Comparison of ENCODE assay signal across 14 cellular contexts in genomic region chr22:23781065-23781464, GRCh38. TPM values are rescaled to one million over a fixed set of nuclear protein-coding genes. Genes with fewer than 3 reads are reported as not detected.
DNase-seq lines count a peak whose midpoint lies in the region; TF ChIP-seq lines count a peak whose summit lies in the region.
"Had no signal": no experiment of that assay in that cellular context is flagged by ENCODE, and none has a peak within 500 bp of the region (broad histone marks: within the 10 kb centered on the region; RNA-seq: fewer than 3 reads in every experiment).

No MANE protein-coding gene starts in this region.

- POLR2A ChIA-PET in PC-9 (lab: Charles Lee; ENCODE audit: unreplicated experiment) = no interaction called here

- intact Hi-C loops in PC-9 (cut with micrococcal nuclease; ENCODE audit: unreplicated experiment) (no loop called here), posterior vena cava (cut with DNase I) (loop anchor here in 1 of 2 donors (5.0 kb wide), 1 partner anchor 66 kb away; no protein-coding TSS in a partner anchor)

- H4K20me1 ChIP-seq in PC-9 (ENCODE audit: insufficient read depth) = no peaks in the 10 kb centered on the region

- no peaks in the 10 kb centered on the region for H3K9me2 ChIP-seq in PC-9 (ENCODE audit: insufficient read depth)

- H3F3A ChIP-seq in PC-9 (ENCODE audit: insufficient read depth, low read depth) = peaks cover 12% of the 10 kb centered on the region; the same call in 1 of the 2 replicates

- H3K9me3 ChIP-seq in PC-9 (ENCODE audit: insufficient read depth, low read depth) = no peaks in the 10 kb centered on the region
- H3K9me3 ChIP-seq: stomach had no signal

- TF ChIP-seq CTCF in PC-9 (conservative IDR thresholded peaks at IDR 0.05) = no peak

- no peaks in the 10 kb centered on the region for H3K79me2 ChIP-seq in PC-9 (ENCODE audit: low read depth)

- H3K4me2 ChIP-seq in PC-9 = peak overlapping the region; percentile 58

- H3K27me3 ChIP-seq in PC-9 (ENCODE audit: insufficient read depth, low read depth) = no peaks in the 10 kb centered on the region
- H3K27me3 ChIP-seq: stomach had no signal

- no TSS peak for BruUV-seq in PC-9 (replicated peaks; lab: Mats Ljungman, UMichigan)

- peak overlapping the region; percentile 58; the same call in 1 of the 2 replicates for H2AFZ ChIP-seq in PC-9

- H3K27ac ChIP-seq in PC-9 = no peak overlapping the region
- H3K27ac ChIP-seq: stomach had no signal

- CTCF ChIA-PET in PC-9 (lab: Charles Lee) = interaction anchor here (1.1 kb wide), 1 partner anchor 10 kb away, joined by 6 read pairs; no protein-coding TSS in a partner anchor

- H3K36me3 ChIP-seq in PC-9 (ENCODE audit: low read depth) = no peaks in the 10 kb centered on the region
- H3K36me3 ChIP-seq: stomach had no signal

- no peak overlapping the region for H3K4me3 ChIP-seq in PC-9
- H3K4me3 ChIP-seq: lung, stomach had no signal

- H3K4me1 ChIP-seq in PC-9 (replicated peaks; ENCODE audit: insufficient read depth) = peaks cover 16% of the 10 kb centered on the region

- DNase-seq in PC-9 = no peak
- peak; percentile 61 for DNase-seq in epidermal melanocyte (ENCODE audit: insufficient read length, low spot score)
- DNase-seq in posterior vena cava (ENCODE audit: low spot score) = peak; percentile 76
- DNase-seq in HPDE6-E6E7 (ENCODE audit: extremely low spot score) = no peak
- no peak for DNase-seq in islet precursor cell
- no peak for DNase-seq in NCI-H2081 (lab: John Stamatoyannopoulos, UW)
- DNase-seq: activated effector memory CD4-positive, alpha-beta T cell treated with Interleukin-2 at 50 U/mL for 16 hours; CD4-positive, CD25-positive, alpha-beta regulatory T cell; NCI-H2107; stomach; T-helper 2 cell had no signal

RNA-seq across cellular contexts. Expression of gene SMARCB1, which starts 5.7 kb away (rescaled TPM):
- 61.7 and 80.2 TPM in 2 replicates for total RNA-seq in PC-9 (2021)
- 10 to 100 TPM; 42.6 to 45.8 TPM for total RNA-seq in posterior vena cava

RNA-seq across cellular contexts. Expression of gene MMP11, which starts 8.4 kb away (rescaled TPM):
- 2.4 and 3.6 TPM in 2 replicates for total RNA-seq in PC-9 (2021)
- total RNA-seq in posterior vena cava = 1 to 10 TPM; 2.8 to 5.8 TPM

RNA-seq across cellular contexts. Expression of gene CHCHD10, which starts 13.3 kb away (rescaled TPM):
- total RNA-seq in PC-9 (2021) (37.0 and 43.5 TPM in 2 replicates), posterior vena cava (10 to 100 TPM; 59.0 to 68.7 TPM)

RNA-seq across cellular contexts. Expression of gene C22orf15, which starts 18.3 kb away (rescaled TPM):
- total RNA-seq in PC-9 (2021) = not detected in 2 replicates
- not detected for total RNA-seq in posterior vena cava
- total RNA-seq: bronchial epithelial cell, stomach had no signal

RNA-seq across cellular contexts. Expression of gene VPREB3, which starts 26.8 kb away (rescaled TPM):
- 0.90 and 1.1 TPM in 2 replicates for total RNA-seq in PC-9 (2021)
- under 1 TPM in 1 of 2 donors, not detected in 1; 0.43 TPM for total RNA-seq in posterior vena cava
- total RNA-seq: bronchial epithelial cell, lung, pulmonary artery endothelial cell, stomach had no signal

Comparison
In these comparisons a context has a peak if more than half of its experiments do, and no peak if none do; other contexts are left out.
1. DNase-seq: peak in epidermal melanocyte (single experiment) and posterior vena cava (single experiment); none in PC-9 (0 of 2), HPDE6-E6E7 (single experiment), islet precursor cell (single experiment) and NCI-H2081 (0 of 2).